ENCODE assay signal across 8 cellular contexts in genomic region chr11:119085523-119085878, GRCh38. TPM values are rescaled to one million over a fixed set of nuclear protein-coding genes. Genes with fewer than 3 reads are reported as not detected.
DNase-seq lines count a peak whose midpoint lies in the region; ATAC-seq and TF ChIP-seq lines count a peak whose summit lies in the region.

No MANE protein-coding gene starts in this region.

- intact Hi-C loops in activated CD4-positive, alpha-beta T cell treated with anti-CD3 and anti-CD28 coated beads, Interleukin-2, amount 10 ng/mL, durations not matched to agents 24 days and 14 days (cut with micrococcal nuclease) = loop anchor here (1.0 to 2.0 kb wide), 3 partner anchors 10 to 36 kb away; partner anchors contain the start of genes DPAGT1 and HINFP
- intact Hi-C loops in gastrocnemius medialis (cut with DNase I; ENCODE audit: low total_unique reads) = loop anchor here (1.0 kb wide), 1 partner anchor 22 kb away; the partner anchor contains the start of gene C2CD2L

- peaks cover 3 to 23% of the 10 kb centered on the region in 2 donors for H3K36me3 ChIP-seq in gastrocnemius medialis

- no peak for TF ChIP-seq POLR2A in gastrocnemius medialis (IDR thresholded peaks at IDR 0.05)

- H3K4me1 Mint-ChIP-seq in activated CD4-positive, alpha-beta T cell treated with anti-CD3 and anti-CD28 coated beads, Interleukin-2, amount 10 ng/mL, durations not matched to agents 24 days and 14 days = peaks cover 28% of the 10 kb centered on the region

- H3K4me1 ChIP-seq in gastrocnemius medialis = peaks cover 15 to 17% of the 10 kb centered on the region in 2 donors

- H3K4me3 ChIP-seq in fibroblast of the aortic adventitia (ENCODE audit: low read depth, low read length) = peak overlapping the region; percentile 91
- H3K4me3 ChIP-seq in gastrocnemius medialis = peak overlapping the region; percentile 77 to 99 (median 80)

- no peaks in the 10 kb centered on the region for H3K27me3 Mint-ChIP-seq in activated CD4-positive, alpha-beta T cell treated with anti-CD3 and anti-CD28 coated beads, Interleukin-2, amount 10 ng/mL, durations not matched to agents 24 days and 14 days

- peak; percentile 68 for DNase-seq in GF-D8 (lab: John Stamatoyannopoulos, UW)
- DNase-seq in activated CD4-positive, alpha-beta T cell treated with anti-CD3 and anti-CD28 coated beads, Interleukin-2, amount 10 ng/mL, durations not matched to agents 24 days and 14 days = no peak
- DNase-seq in fibroblast of the aortic adventitia (ENCODE audit: low read depth) = no peak
- no peak for DNase-seq in gastrocnemius medialis
- no peak for DNase-seq in NCI-H2196 (lab: John Stamatoyannopoulos, UW; ENCODE audit: unreplicated experiment)
- DNase-seq in ACHN = no peak
- DNase-seq in T1000 (lab: John Stamatoyannopoulos, UW) = no peak

- H3K4me3 Mint-ChIP-seq in activated CD4-positive, alpha-beta T cell treated with anti-CD3 and anti-CD28 coated beads, Interleukin-2, amount 10 ng/mL, durations not matched to agents 24 days and 14 days = peak overlapping the region; percentile 97

- in situ Hi-C loops in gastrocnemius medialis (cut with MboI; ENCODE audit: low sequenced_read_pairs in 4 of 4) = no loop called here
- in situ Hi-C loops in ACHN (cut with HindIII; ENCODE audit: low pct_ligation_motif_present, low pct_unique_long_range_greater_than_20kb, low sequenced_read_pairs) = no loop called here

- H3K36me3 Mint-ChIP-seq in activated CD4-positive, alpha-beta T cell treated with anti-CD3 and anti-CD28 coated beads, Interleukin-2, amount 10 ng/mL, durations not matched to agents 24 days and 14 days (ENCODE audit: low read depth) = peaks cover 20% of the 10 kb centered on the region

- H3K27ac ChIP-seq in gastrocnemius medialis = peak overlapping the region; percentile 88 to 98 (median 94)

- TF ChIP-seq CTCF in fibroblast of the aortic adventitia (IDR thresholded peaks at IDR 0.05; ENCODE audit: insufficient read depth, low read length) (no peak), gastrocnemius medialis (IDR thresholded peaks at IDR 0.05 in 4 of 5, conservative IDR thresholded peaks at IDR 0.05 in 1 of 5) (no peak)

- H3K9me3 ChIP-seq in gastrocnemius medialis = no peaks in the 10 kb centered on the region

- H3K27ac Mint-ChIP-seq in activated CD4-positive, alpha-beta T cell treated with anti-CD3 and anti-CD28 coated beads, Interleukin-2, amount 10 ng/mL, durations not matched to agents 24 days and 14 days = peak overlapping the region; percentile 95

- H3K9me3 Mint-ChIP-seq in activated CD4-positive, alpha-beta T cell treated with anti-CD3 and anti-CD28 coated beads, Interleukin-2, amount 10 ng/mL, durations not matched to agents 24 days and 14 days = no peaks in the 10 kb centered on the region

- ATAC-seq in HG02884 (IDR thresholded peaks at IDR 0.05; ENCODE audit: unreplicated experiment) (peak; percentile 9), gastrocnemius medialis (no peak)

- H3K27me3 ChIP-seq in gastrocnemius medialis = no peaks in the 10 kb centered on the region

RNA-seq across cellular contexts. Expression of gene HMBS, which starts 0.8 kb away (rescaled TPM):
- 60.9 and 62.8 TPM in 2 replicates for total RNA-seq in activated CD4-positive, alpha-beta T cell treated with anti-CD3 and anti-CD28 coated beads, Interleukin-2, amount 10 ng/mL, durations not matched to agents 24 days and 14 days
- total RNA-seq in fibroblast of the aortic adventitia (ENCODE audit: low replicate concordance) (5.3 and 14.9 TPM in 2 replicates), gastrocnemius medialis (10 to 100 TPM in 3 of 4 donors, 1 to 10 TPM in 1; 8.7 to 31.1 (median 14.5) TPM)

RNA-seq across cellular contexts. Expression of gene DPAGT1, which starts 16.2 kb away (rescaled TPM):
- 76.1 and 79.4 TPM in 2 replicates for total RNA-seq in activated CD4-positive, alpha-beta T cell treated with anti-CD3 and anti-CD28 coated beads, Interleukin-2, amount 10 ng/mL, durations not matched to agents 24 days and 14 days
- total RNA-seq in fibroblast of the aortic adventitia (ENCODE audit: low replicate concordance) (7.0 and 30.5 TPM in 2 replicates), gastrocnemius medialis (10 to 100 TPM in 3 of 4 donors, 1 to 10 TPM in 1; 8.9 to 34.0 (median 15.1) TPM)

RNA-seq across cellular contexts. Expression of gene VPS11, which starts 17.9 kb away (rescaled TPM):
- total RNA-seq in activated CD4-positive, alpha-beta T cell treated with anti-CD3 and anti-CD28 coated beads, Interleukin-2, amount 10 ng/mL, durations not matched to agents 24 days and 14 days = 20.2 and 20.9 TPM in 2 replicates
- total RNA-seq in fibroblast of the aortic adventitia (ENCODE audit: low replicate concordance) (16.8 and 29.4 TPM in 2 replicates), gastrocnemius medialis (10 to 100 TPM; 16.5 to 25.9 (median 20.3) TPM)

RNA-seq across cellular contexts. Expression of gene C2CD2L, which starts 21.6 kb away (rescaled TPM):
- total RNA-seq in activated CD4-positive, alpha-beta T cell treated with anti-CD3 and anti-CD28 coated beads, Interleukin-2, amount 10 ng/mL, durations not matched to agents 24 days and 14 days = 31.5 and 33.5 TPM in 2 replicates
- total RNA-seq in fibroblast of the aortic adventitia (ENCODE audit: low replicate concordance) = 2.6 and 4.9 TPM in 2 replicates
- total RNA-seq in gastrocnemius medialis = 10 to 100 TPM; 10.0 to 30.7 (median 18.7) TPM

RNA-seq across cellular contexts. Expression of gene HYOU1, which starts 28.5 kb away (rescaled TPM):
- 193 and 203 TPM in 2 replicates for total RNA-seq in activated CD4-positive, alpha-beta T cell treated with anti-CD3 and anti-CD28 coated beads, Interleukin-2, amount 10 ng/mL, durations not matched to agents 24 days and 14 days
- 117 and 126 TPM in 2 replicates for total RNA-seq in fibroblast of the aortic adventitia (ENCODE audit: low replicate concordance)
- total RNA-seq in gastrocnemius medialis = 10 to 100 TPM; 18.4 to 29.2 (median 21.9) TPM
